7 cellular contexts compared by ENCODE assay signal in the genomic region with DNA sequence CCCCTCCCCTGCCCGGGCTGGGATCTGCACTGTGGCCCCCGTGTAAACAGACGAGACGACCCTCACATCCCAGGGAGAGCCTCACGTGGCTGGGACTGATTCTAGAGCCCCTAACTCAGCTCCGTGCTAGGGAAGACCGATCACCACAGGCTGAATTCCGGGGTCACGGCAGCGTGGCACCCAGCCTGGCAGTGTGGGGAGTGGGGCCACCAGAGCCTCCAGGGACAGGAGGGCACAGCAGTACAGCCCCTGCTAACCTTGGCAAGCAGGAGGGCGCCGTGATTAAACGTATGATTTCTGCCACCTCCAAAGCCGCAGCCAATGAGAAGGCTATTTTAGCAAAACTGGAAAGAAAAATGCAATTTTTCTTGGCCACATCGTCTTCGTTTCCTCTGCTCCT.
A peak's percentile ranks its signal among the peaks of the same experiment; 100 is the strongest.
DNase-seq lines count a peak whose midpoint lies in the region; ATAC-seq and TF ChIP-seq lines count a peak whose summit lies in the region.
"Not testable (repeated sequence)": the region's sequence is repeated elsewhere in the genome, so short reads cannot be mapped to it uniquely, and the experiment has no call there.

No MANE protein-coding gene starts in this region.

- H2AFZ ChIP-seq in PC-3 (ENCODE audit: low read length): 0 out of 2 replicates have a peak overlapping the region, but pooled peaks have one; percentile 42
- H2AFZ ChIP-seq in mammary epithelial cell (ENCODE audit: low read depth, low read length): peak overlapping the region; percentile 63

- not testable (repeated sequence) for H3K36me3 Mint-ChIP-seq in osteocyte (ENCODE audit: unreplicated experiment)

- H3K4me2 ChIP-seq in PC-3 (ENCODE audit: low read length): peak overlapping the region; percentile 62
- not testable (repeated sequence) for H3K4me2 ChIP-seq in mammary epithelial cell (ENCODE audit: insufficient read depth, low read depth, low read length)

- H3K9me3 Mint-ChIP-seq in osteocyte (ENCODE audit: unreplicated experiment): not testable (repeated sequence)

- not testable (repeated sequence) for H3K9me3 ChIP-seq in PC-3 (ENCODE audit: low read length); mammary epithelial cell (replicated peaks; ENCODE audit: insufficient read depth, low read length); suprapubic skin

- not testable (repeated sequence) for H3K27ac Mint-ChIP-seq in osteocyte (ENCODE audit: unreplicated experiment)

- CTCF ChIA-PET in PC-3 (lab: Charles Lee); mammary epithelial cell (lab: Charles Lee; ENCODE audit: low non-redundant PET): not testable (repeated sequence)

- in situ Hi-C loops in mammary epithelial cell (cut with MboI; ENCODE audit: low sequenced_read_pairs in 2 of 2): not testable (repeated sequence)

- WGBS in mammary epithelial cell (ENCODE audit: low coverage, missing lambda C conversion rate): 53% methylated on average over 4 of the region's 16 CpGs
- WGBS in suprapubic skin: no CpG with 5 or more reads among the region's 16 CpGs

- not testable (repeated sequence) for H3K27me3 Mint-ChIP-seq in osteocyte (ENCODE audit: unreplicated experiment)

- not testable (repeated sequence) for H3F3A ChIP-seq in PC-3 (ENCODE audit: low read length, unreplicated experiment)

- BruUV-seq in PC-3 (replicated peaks; lab: Mats Ljungman, UMichigan); mammary epithelial cell (replicated peaks; lab: Mats Ljungman, UMichigan): not testable (repeated sequence)

- H3K4me3 ChIP-seq in PC-3 (ENCODE audit: low read length): peak overlapping the region; percentile 50
- H3K4me3 ChIP-seq in mammary epithelial cell (replicated peaks in 1 of 3; ENCODE audit: insufficient read depth in 1 of 3, low read depth in 2 of 3, low read length in 3 of 3); suprapubic skin: not testable (repeated sequence)

- H3K4me3 Mint-ChIP-seq in osteocyte (ENCODE audit: unreplicated experiment): not testable (repeated sequence)

- dilution Hi-C loops in mammary epithelial cell (cut with HindIII; ENCODE audit: low sequenced_read_pairs): not testable (repeated sequence)

- H3K4me1 ChIP-seq in PC-3 (ENCODE audit: insufficient read depth, low read length); suprapubic skin: not testable (repeated sequence)
- H3K4me1 ChIP-seq in mammary epithelial cell (ENCODE audit: insufficient read depth, low read length): peaks cover 15% of the 10 kb centered on the region

- H3K79me2 ChIP-seq in PC-3 (ENCODE audit: low read length); mammary epithelial cell (ENCODE audit: insufficient read depth, low read length): not testable (repeated sequence)

- TF ChIP-seq EP300 in suprapubic skin (IDR thresholded peaks at IDR 0.05): not testable (repeated sequence)

- not testable (repeated sequence) for H3K27ac ChIP-seq in PC-3 (ENCODE audit: low read length); mammary epithelial cell (ENCODE audit: insufficient read depth, low read depth, low read length)
- peak overlapping the region; percentile 15 for H3K27ac ChIP-seq in suprapubic skin

- not testable (repeated sequence) for DNase-seq in PC-3; mammary epithelial cell; suprapubic skin (ENCODE audit: low spot score in 2 of 2)
- peak; percentile 18 for DNase-seq in activated CD8-positive, alpha-beta memory T cell treated with anti-CD3 and anti-CD28 coated beads, Interleukin-2, amount 50 U/mL, for 48 hours
- peak; percentile 6 for DNase-seq in mucosa of gallbladder (ENCODE audit: low spot score)
- DNase-seq in osteocyte (ENCODE audit: extremely low spot score, unreplicated experiment): peak; percentile 66
- DNase-seq in ureter (ENCODE audit: low spot score): peak; percentile 17

- peaks cover 52% of the 10 kb centered on the region for H3K4me1 Mint-ChIP-seq in osteocyte (ENCODE audit: unreplicated experiment)

- intact Hi-C loops in PC-3 (cut with micrococcal nuclease); mammary epithelial cell (cut with micrococcal nuclease): not testable (repeated sequence)

- not testable (repeated sequence) for H3K27me3 ChIP-seq in PC-3 (ENCODE audit: low read length); mammary epithelial cell (ENCODE audit: insufficient read depth, low read length); suprapubic skin

- peak; percentile 50 for ATAC-seq in PC-3

- TF ChIP-seq CTCF in PC-3 (conservative IDR thresholded peaks at IDR 0.05; ENCODE audit: low read depth, low read length); mammary epithelial cell (conservative IDR thresholded peaks at IDR 0.05 in 1 of 2, IDR thresholded peaks at IDR 0.05 in 1 of 2; ENCODE audit: extremely low read depth in 1 of 2, insufficient read depth in 1 of 2, low read depth in 1 of 2, low read length in 2 of 2); osteocyte (IDR thresholded peaks at IDR 0.05); suprapubic skin (IDR thresholded peaks at IDR 0.05): not testable (repeated sequence)

- H4K20me1 ChIP-seq in PC-3 (ENCODE audit: low read length); mammary epithelial cell (ENCODE audit: insufficient read depth, low read length): not testable (repeated sequence)

- POLR2A ChIA-PET in PC-3 (lab: Charles Lee; ENCODE audit: unreplicated experiment): not testable (repeated sequence)

- not testable (repeated sequence) for H3K9ac ChIP-seq in PC-3 (ENCODE audit: low read length); mammary epithelial cell (ENCODE audit: insufficient read depth, low read length)

- H3K9me2 ChIP-seq in PC-3 (replicated peaks; ENCODE audit: low read length): not testable (repeated sequence)

- TF ChIP-seq POLR2A in suprapubic skin (IDR thresholded peaks at IDR 0.05): not testable (repeated sequence)

- H3K36me3 ChIP-seq in PC-3 (ENCODE audit: low read depth, low read length); mammary epithelial cell (ENCODE audit: insufficient read depth, low read length); suprapubic skin: not testable (repeated sequence)
